ENCODE assay signal across 14 cellular contexts in genomic region chr15:85616549-85616948, GRCh38.
DNase-seq lines count a peak whose midpoint lies in the region; ATAC-seq, FAIRE-seq and TF ChIP-seq lines count a peak whose summit lies in the region.
"Had no signal": no experiment of that assay in that cellular context is flagged by ENCODE, and none has a peak within 500 bp of the region (broad histone marks: within the 10 kb centered on the region; RNA-seq: fewer than 3 reads in every experiment).

No MANE protein-coding gene starts in this region.

- H3K27me3 ChIP-seq in HUES48 (ENCODE audit: control insufficient read depth, insufficient read depth, low read length) (no peaks in the 10 kb centered on the region), left lung (no peaks in the 10 kb centered on the region), thyroid gland (no peaks in the 10 kb centered on the region), small intestine (ENCODE audit: control insufficient read depth in 2 of 2, insufficient read depth in 2 of 2, low read length in 2 of 2) (no peaks in the 10 kb centered on the region)

- H3K4me3 ChIP-seq in HUES48 (ENCODE audit: low read depth, low read length) (no peak overlapping the region), left lung (no peak overlapping the region), thyroid gland (replicated peaks in 1 of 3) (no peak overlapping the region), small intestine (ENCODE audit: low read depth in 1 of 2, low read length in 2 of 2) (no peak overlapping the region)

- ATAC-seq in left lung (no peak), HG02642 (IDR thresholded peaks at IDR 0.05; ENCODE audit: poor library complexity, unreplicated experiment) (no peak)

- TF ChIP-seq POLR2A in thyroid gland (IDR thresholded peaks at IDR 0.05): no peak

- H3K36me3 ChIP-seq in HUES48 (ENCODE audit: control insufficient read depth, insufficient read depth, low read length) (no peaks in the 10 kb centered on the region), left lung (peaks cover 0 to under 1% of the 10 kb centered on the region in 2 donors), thyroid gland (no peaks in the 10 kb centered on the region), small intestine (ENCODE audit: control insufficient read depth in 2 of 2, insufficient read depth in 2 of 2, low read length in 2 of 2) (no peaks in the 10 kb centered on the region)

- H3K27ac ChIP-seq in HUES48 (ENCODE audit: low read depth, low read length) (peak overlapping the region; percentile 23), left lung (peak overlapping the region; percentile 71 to 88), thyroid gland (peak overlapping the region in 2 of 3 donors; percentile 65 to 77), small intestine (ENCODE audit: low read depth in 1 of 2, low read length in 1 of 2) (no peak overlapping the region)

- TF ChIP-seq CTCF in left lung (IDR thresholded peaks at IDR 0.05) (no peak), thyroid gland (IDR thresholded peaks at IDR 0.05) (no peak)

- intact Hi-C loops in left lung (cut with DNase I) (no loop called here), thyroid gland (cut with DNase I) (no loop called here)
- intact Hi-C loops in activated CD4-positive, alpha-beta T cell treated with anti-CD3 and anti-CD28 coated beads, Interleukin-2, amount 10 ng/mL, durations not matched to agents 24 days and 14 days (cut with micrococcal nuclease): loop anchor here (5.0 to 10.0 kb wide), 3 partner anchors 129 to 228 kb away; no protein-coding TSS in a partner anchor

- H3K9me3 ChIP-seq in HUES48 (ENCODE audit: control insufficient read depth, insufficient read depth, low read length) (no peaks in the 10 kb centered on the region), left lung (no peaks in the 10 kb centered on the region), thyroid gland (no peaks in the 10 kb centered on the region), small intestine (ENCODE audit: control insufficient read depth, low read depth) (no peaks in the 10 kb centered on the region)

- no peak for FAIRE-seq in small intestine (lab: Jason Lieb, UNC)
- FAIRE-seq: D721Med had no signal

- H3K4me3 Mint-ChIP-seq in activated CD4-positive, alpha-beta T cell treated with anti-CD3 and anti-CD28 coated beads, Interleukin-2, amount 10 ng/mL, durations not matched to agents 24 days and 14 days: no peak overlapping the region
- H3K4me3 Mint-ChIP-seq: activated B cell treated with CpG ODN at 0.5 μM for 24 hours; stimulated activated effector memory CD8-positive, alpha-beta T cell treated with anti-CD3 and anti-CD28 coated beads, Interleukin-12 subunit alpha, Interleukin-12 subunit beta, amount 100 ng/mL, for 72 hours had no signal

- H3K9me3 Mint-ChIP-seq in activated CD4-positive, alpha-beta T cell treated with anti-CD3 and anti-CD28 coated beads, Interleukin-2, amount 10 ng/mL, durations not matched to agents 24 days and 14 days: no peaks in the 10 kb centered on the region
- H3K9me3 Mint-ChIP-seq: activated B cell treated with CpG ODN at 0.5 μM for 24 hours; stimulated activated effector memory CD8-positive, alpha-beta T cell treated with anti-CD3 and anti-CD28 coated beads, Interleukin-12 subunit alpha, Interleukin-12 subunit beta, amount 100 ng/mL, for 72 hours had no signal

- H3K36me3 Mint-ChIP-seq in activated CD4-positive, alpha-beta T cell treated with anti-CD3 and anti-CD28 coated beads, Interleukin-2, amount 10 ng/mL, durations not matched to agents 24 days and 14 days (ENCODE audit: low read depth): peaks cover under 1% of the 10 kb centered on the region

- H3K4me1 ChIP-seq in HUES48 (ENCODE audit: control insufficient read depth, insufficient read depth, low read length) (peaks cover 55% of the 10 kb centered on the region), left lung (peaks cover 44 to 78% of the 10 kb centered on the region in 2 donors), thyroid gland (peaks cover 41 to 73% of the 10 kb centered on the region in 2 donors), small intestine (ENCODE audit: control insufficient read depth in 2 of 2, insufficient read depth in 1 of 2, low read depth in 1 of 2, low read length in 1 of 2) (peaks cover 0 to 9% of the 10 kb centered on the region in 2 donors)

- H3K27me3 Mint-ChIP-seq in activated CD4-positive, alpha-beta T cell treated with anti-CD3 and anti-CD28 coated beads, Interleukin-2, amount 10 ng/mL, durations not matched to agents 24 days and 14 days: no peaks in the 10 kb centered on the region
- H3K27me3 Mint-ChIP-seq: activated B cell treated with CpG ODN at 0.5 μM for 24 hours had no signal

- H3K27ac Mint-ChIP-seq in activated CD4-positive, alpha-beta T cell treated with anti-CD3 and anti-CD28 coated beads, Interleukin-2, amount 10 ng/mL, durations not matched to agents 24 days and 14 days: no peak overlapping the region
- H3K27ac Mint-ChIP-seq: activated B cell treated with CpG ODN at 0.5 μM for 24 hours; stimulated activated effector memory CD8-positive, alpha-beta T cell treated with anti-CD3 and anti-CD28 coated beads, Interleukin-12 subunit alpha, Interleukin-12 subunit beta, amount 100 ng/mL, for 72 hours had no signal

- peaks cover 13% of the 10 kb centered on the region for H3K4me1 Mint-ChIP-seq in activated CD4-positive, alpha-beta T cell treated with anti-CD3 and anti-CD28 coated beads, Interleukin-2, amount 10 ng/mL, durations not matched to agents 24 days and 14 days

- DNase-seq in dedifferentiated amniotic fluid mesenchymal stem cell (ENCODE audit: extremely low spot score) (peak; percentile 77), left lung (no peak), thyroid gland (no peak), small intestine (no peak)
- no peak for DNase-seq in activated CD4-positive, alpha-beta T cell treated with anti-CD3 and anti-CD28 coated beads, Interleukin-2, amount 10 ng/mL, durations not matched to agents 24 days and 14 days
- DNase-seq in stimulated activated CD4-positive, alpha-beta T cell treated with anti-CD3 and anti-CD28 coated beads, Interleukin-4, amount 100 ng/mL, for 24 hours: no peak
- DNase-seq: activated B cell treated with CpG ODN at 0.5 μM for 24 hours; activated effector memory CD4-positive, alpha-beta T cell treated with Interleukin-2 at 50 U/mL for 16 hours; NCI-H1417 treated with DMSO at 0.1 percent for 48 hours; stimulated activated CD4-positive, alpha-beta T cell treated with anti-CD3 and anti-CD28 coated beads, Interleukin-1b, Interleukin-23, amount 100 ng/mL, for 48 hours had no signal

- no peak overlapping the region for H3K9ac ChIP-seq in HUES48 (ENCODE audit: low read depth, low read length)

Comparison
In these comparisons a context has a peak if more than half of its experiments do, and no peak if none do; other contexts are left out.
1. H3K27ac ChIP-seq: peak in HUES48 (single experiment), left lung (2 of 2) and thyroid gland (2 of 3); none in small intestine (0 of 2).